In genomic region chr4:99377341-99377740, GRCh38 we compare ENCODE assay signal across 12 cellular contexts. TPM values are rescaled to one million over a fixed set of nuclear protein-coding genes. Genes with fewer than 3 reads are reported as not detected.
DNase-seq lines count a peak whose midpoint lies in the region; ATAC-seq, FAIRE-seq and TF ChIP-seq lines count a peak whose summit lies in the region.
"Not testable (repeated sequence)": the region's sequence is repeated elsewhere in the genome, so short reads cannot be mapped to it uniquely, and the experiment has no call there.
"Had no signal": no experiment of that assay in that cellular context is flagged by ENCODE, and none has a peak within 500 bp of the region (broad histone marks: within the 10 kb centered on the region; RNA-seq: fewer than 3 reads in every experiment).

No MANE protein-coding gene starts in this region.

- in situ Hi-C loops in GM12878 (cut with MboI); HepG2 (cut with HindIII; ENCODE audit: extremely low pct_ligation_motif_present, low pct_unique_long_range_greater_than_20kb): not testable (repeated sequence)

- H3K79me2 ChIP-seq in GM12878 (ENCODE audit: control insufficient read depth, insufficient read depth, low read length); HepG2 (ENCODE audit: insufficient read depth, low read length): not testable (repeated sequence)

- 26% methylated on average over 4 of the region's 6 CpGs for WGBS in GM12878 (ENCODE audit: insufficient coverage, insufficient replicate concordance, low lambda C conversion rate, missing lambda C conversion rate)
- 22% methylated on average over 6 of the region's 6 CpGs for WGBS in HepG2 (ENCODE audit: low lambda C conversion rate)

- TF ChIP-seq CTCF in LNCaP clone FGC (IDR thresholded peaks at IDR 0.05; ENCODE audit: control insufficient read depth, extremely low read depth, insufficient read depth) (peak; percentile 41), GM12878 (IDR thresholded peaks at IDR 0.05 in 2 of 3, conservative IDR thresholded peaks at IDR 0.05 in 1 of 3; ENCODE audit: control insufficient read depth in 2 of 3, extremely low read depth in 1 of 3, insufficient read depth in 1 of 3, low read depth in 3 of 3, low read length in 3 of 3) (peak; percentile 12 to 25 (median 17); a peak in 3 of 6 replicates), HepG2 (CRISPR knock-in tag; IDR thresholded peaks at IDR 0.05) (peak; percentile 63)

- not testable (repeated sequence) for H2AFZ ChIP-seq in GM12878 (ENCODE audit: control insufficient read depth, low read depth, low read length); HepG2 (ENCODE audit: low read length)

- H3K4me3 ChIP-seq in LNCaP clone FGC (ENCODE audit: low read depth, low read length); GM12878; HepG2 (replicated peaks in 1 of 3; ENCODE audit: insufficient read depth in 1 of 3, low read depth in 2 of 3, low read length in 3 of 3): not testable (repeated sequence)

- CTCF ChIA-PET in GM12878 (lab: Yijun Ruan, JAX) (interaction anchor here (2.0 to 7.1 kb wide), 2 partner anchors 27 to 34 kb away, joined by 7 to 60 read pairs; no protein-coding TSS in a partner anchor), HepG2 (lab: Yijun Ruan, JAX; ENCODE audit: low intra/inter-chr PET ratio, low total read pairs) (interaction anchor here (1.6 to 2.2 kb wide), 2 partner anchors 28 to 259 kb away, joined by 3 to 7 read pairs; no protein-coding TSS in a partner anchor)

- not testable (repeated sequence) for H3K9me3 ChIP-seq in GM12878 (replicated peaks; ENCODE audit: control insufficient read depth, insufficient read depth, low read length)
- peaks cover 19% of the 10 kb centered on the region for H3K9me3 ChIP-seq in HepG2 (ENCODE audit: low read length)

- peak; percentile 46 for DNase-seq in DMS53 (lab: John Stamatoyannopoulos, UW)
- DNase-seq in LNCaP clone FGC (ENCODE audit: low read depth); GM12878 (ENCODE audit: low read depth, low spot score): not testable (repeated sequence)
- DNase-seq in RPMI8226, result peak; percentile 12
- DNase-seq in fibroblast of peridontal ligament (ENCODE audit: extremely low read depth), result peak; percentile 79
- peak; percentile 43 for DNase-seq in HepG2 (ENCODE audit: low spot score)

- not testable (repeated sequence) for H3K4me2 ChIP-seq in GM12878 (ENCODE audit: control insufficient read depth, insufficient read depth)
- peak overlapping the region; percentile 39; the same call in 1 of the 2 replicates for H3K4me2 ChIP-seq in HepG2 (ENCODE audit: low read depth, low read length)

- not testable (repeated sequence) for H3K27me3 ChIP-seq in GM12878 (replicated peaks in 1 of 2; ENCODE audit: control insufficient read depth in 2 of 2, insufficient read depth in 2 of 2, low read length in 1 of 2); HepG2 (ENCODE audit: control insufficient read depth in 1 of 2, insufficient read depth in 2 of 2, low read length in 2 of 2)

- TF ChIP-seq POLR2A in GM12878 (IDR thresholded peaks at IDR 0.05; ENCODE audit: low read depth, low read length); HepG2 (IDR thresholded peaks at IDR 0.05; ENCODE audit: insufficient read depth in 1 of 2, low read depth in 2 of 2, low read length in 2 of 2): not testable (repeated sequence)

- BruUV-seq in GM12878 (replicated peaks; lab: Mats Ljungman, UMichigan); HepG2 (replicated peaks; lab: Mats Ljungman, UMichigan): not testable (repeated sequence)

- ATAC-seq in GM21786 (IDR thresholded peaks at IDR 0.05; ENCODE audit: unreplicated experiment) (peak; percentile 63), GM12878 (peak; percentile 64; the same call in 2 of the 3 replicates), HepG2 (peak; percentile 69)

- SMC1A ChIA-PET in GM12878 (lab: Charles Lee; ENCODE audit: uncharacterized antibody, unreplicated experiment), result interaction anchor here (3.7 kb wide), 1 partner anchor 27 kb away, joined by 30 read pairs; no protein-coding TSS in a partner anchor

- H3K9ac ChIP-seq in GM12878 (ENCODE audit: control insufficient read depth, insufficient read depth, low read length), result not testable (repeated sequence)
- 0 out of 2 replicates have a peak overlapping the region, but pooled peaks have one; percentile 15 for H3K9ac ChIP-seq in HepG2 (ENCODE audit: insufficient read depth, low read depth, low read length)

- TF ChIP-seq EP300 in GM12878 (IDR thresholded peaks at IDR 0.05; ENCODE audit: borderline replicate concordance in 1 of 2, control insufficient read depth in 1 of 2, low read depth in 2 of 2, low read length in 2 of 2); HepG2 (IDR thresholded peaks at IDR 0.05; ENCODE audit: low read depth in 2 of 2, low read length in 2 of 2); HepG2 (CRISPR knock-in tag; IDR thresholded peaks at IDR 0.05; ENCODE audit: borderline replicate concordance): not testable (repeated sequence)

- H3K4me1 ChIP-seq in GM12878 (ENCODE audit: control insufficient read depth, insufficient read depth, low read length); HepG2 (ENCODE audit: insufficient read depth, low read length): not testable (repeated sequence)

- H3K27ac ChIP-seq in GM12878 (ENCODE audit: control insufficient read depth, insufficient read depth); HepG2 (ENCODE audit: extremely low read length, insufficient read depth, low read length): not testable (repeated sequence)

- POLR2A ChIA-PET in GM12878 (lab: Charles Lee), result not testable (repeated sequence)
- POLR2A ChIA-PET in HepG2 (lab: Yijun Ruan, JAX), result interaction anchor here (1.8 kb wide), 1 partner anchor 26 kb away, joined by 7 read pairs; no protein-coding TSS in a partner anchor

- FAIRE-seq in GM12878 (lab: Jason Lieb, UNC), result not testable (repeated sequence)
- FAIRE-seq in HepG2 (lab: Jason Lieb, UNC), result peak; percentile 49

- peak; percentile 17; the same call in 1 of the 2 replicates for TF ChIP-seq RAD21 in GM12878 (IDR thresholded peaks at IDR 0.05; ENCODE audit: insufficient read depth, low read depth, low read length)
- TF ChIP-seq RAD21 in HepG2 (CRISPR knock-in tag; IDR thresholded peaks at IDR 0.05), result not testable (repeated sequence)

- RAD21 ChIA-PET in GM12878 (lab: Charles Lee; ENCODE audit: unreplicated experiment), result interaction anchor here (0.7 to 1.4 kb wide), 2 partner anchors 27 to 705 kb away, joined by 3 to 7 read pairs; no protein-coding TSS in a partner anchor

- H4K20me1 ChIP-seq in GM12878 (ENCODE audit: control insufficient read depth, insufficient read depth); HepG2 (ENCODE audit: insufficient read depth, low read length): not testable (repeated sequence)

- H3K36me3 ChIP-seq in GM12878 (ENCODE audit: control insufficient read depth in 2 of 2, insufficient read depth in 2 of 2, low read length in 1 of 2); HepG2 (replicated peaks in 1 of 2; ENCODE audit: control insufficient read depth in 1 of 2, insufficient read depth in 2 of 2, low read length in 2 of 2): not testable (repeated sequence)

- intact Hi-C loops in GM12878 (cut with micrococcal nuclease; ENCODE audit: unreplicated experiment), result not testable (repeated sequence)
- intact Hi-C loops in HepG2 (cut with micrococcal nuclease; ENCODE audit: unreplicated experiment), result loop anchor here (2.0 kb wide), 1 partner anchor 27 kb away; no protein-coding TSS in a partner anchor

RNA-seq across cellular contexts. Expression of gene ADH1C, which starts 24.8 kb away (rescaled TPM):
- total RNA-seq in GM12878 (2013; cell fraction: nucleolus; rRNA removed), result not detected in 2 replicates
- total RNA-seq in GM12878 (2014; rRNA removed), result 1.1 TPM in 1 of 2 replicates, not detected in the other
- not detected in 2 replicates for total RNA-seq in GM12878 (2014; rRNA removed; fragmentation: Illumina TruSeq; extraction: Trizol)
- 0.24 and 0.54 TPM in 2 replicates for total RNA-seq in GM12878 (2021)
- polyA plus RNA-seq in GM12878 (2011; ENCODE audit: low read depth), result not detected
- polyA plus RNA-seq in GM12878 (2011; rRNA removed), result 0.08 and 0.20 TPM in 2 replicates
- 0.10 and 0.13 TPM in 2 replicates for polyA plus RNA-seq in GM12878 (2011; cell fraction: cytosol; rRNA removed)
- polyA plus RNA-seq in GM12878 (2011; cell fraction: nucleus; rRNA removed), result 0.24 and 0.35 TPM in 2 replicates
- not detected in 2 replicates for polyA plus RNA-seq in GM12878 (2012)
- polyA plus RNA-seq in GM12878 (2014; fragmentation: Illumina TruSeq; extraction: Trizol), result 0.06 and 0.33 TPM in 2 replicates
- under 1 TPM in 1 of 2 experiments, not detected in 1; 0.04 TPM for polyA plus RNA-seq in GM12878 (2014; fragmentation: Nextera tagmentation; extraction: Ambion mirVana)
- polyA plus RNA-seq in GM12878 (2014; rRNA removed), result 0.10 TPM in 1 of 2 replicates, not detected in the other
- polyA plus RNA-seq in GM12878 (2016; fragmentation: Nextera tagmentation; extraction: Ambion mirVana), result under 1 TPM in 1 of 2 experiments, not detected in 1; 0.23 TPM
- 0.15 TPM in 1 of 2 replicates, not detected in the other for polyA minus RNA-seq in GM12878 (2011; rRNA and poly(A)+ RNA removed)
- polyA minus RNA-seq in GM12878 (2011; cell fraction: cytosol; rRNA and poly(A)+ RNA removed), result not detected in 2 replicates
- not detected in 2 replicates for polyA minus RNA-seq in GM12878 (2011; cell fraction: nucleus; rRNA and poly(A)+ RNA removed)
- total RNA-seq in HepG2 (2016; rRNA removed; fragmentation: Illumina TruSeq; extraction: Trizol), result not detected in 2 replicates
- not detected in 2 replicates for total RNA-seq in HepG2 (2016; cell fraction: cytosol; rRNA removed; fragmentation: Illumina TruSeq; extraction: Trizol; ENCODE audit: low read depth)
- not detected in 2 replicates for total RNA-seq in HepG2 (2016; cell fraction: insoluble cytoplasmic fraction; rRNA removed; fragmentation: Illumina TruSeq; extraction: Trizol)
- total RNA-seq in HepG2 (2016; cell fraction: membrane; rRNA removed; fragmentation: Illumina TruSeq; extraction: Trizol), result not detected in 2 replicates
- not detected in 2 replicates for total RNA-seq in HepG2 (2016; cell fraction: nucleus; rRNA removed; fragmentation: Illumina TruSeq; extraction: Trizol)
- not detected in 2 replicates for polyA plus RNA-seq in HepG2 (2011; rRNA removed)
- not detected in 2 replicates for polyA plus RNA-seq in HepG2 (2011; cell fraction: cytosol; rRNA removed)
- 0.21 TPM in 1 of 2 replicates, not detected in the other for polyA plus RNA-seq in HepG2 (2011; cell fraction: nucleus; rRNA removed)
- polyA plus RNA-seq in HepG2 (2012), result 0.11 TPM in 2 replicates
- polyA plus RNA-seq in HepG2 (2016; cell fraction: cytosol; fragmentation: Illumina TruSeq; extraction: Trizol; ENCODE audit: low read depth), result not detected in 2 replicates
- not detected in 2 replicates for polyA plus RNA-seq in HepG2 (2016; cell fraction: insoluble cytoplasmic fraction; fragmentation: Illumina TruSeq; extraction: Trizol; ENCODE audit: low read depth)
- polyA plus RNA-seq in HepG2 (2016; cell fraction: membrane; fragmentation: Illumina TruSeq; extraction: Trizol; ENCODE audit: low read depth), result not detected in 2 replicates
- not detected in 2 replicates for polyA plus RNA-seq in HepG2 (2016; cell fraction: nucleus; fragmentation: Illumina TruSeq; extraction: Trizol; ENCODE audit: insufficient read depth, low read depth)
- not detected in 2 replicates for polyA minus RNA-seq in HepG2 (2011; rRNA and poly(A)+ RNA removed; ENCODE audit: low replicate concordance)
- polyA minus RNA-seq in HepG2 (2011; cell fraction: cytosol; rRNA and poly(A)+ RNA removed), result not detected in 2 replicates
- not detected in 2 replicates for polyA minus RNA-seq in HepG2 (2011; cell fraction: nucleus; rRNA and poly(A)+ RNA removed)
- total RNA-seq: activated naive CD8-positive, alpha-beta T cell treated with anti-CD3 and anti-CD28 coated beads for 36 hours; naive thymus-derived CD8-positive, alpha-beta T cell; SJSA1 had no signal
- polyA plus RNA-seq: naive thymus-derived CD8-positive, alpha-beta T cell had no signal

RNA-seq across cellular contexts. Expression of gene ADH1B, which starts 56.1 kb away (rescaled TPM):
- not detected in 2 replicates for total RNA-seq in GM12878 (2013; cell fraction: nucleolus; rRNA removed)
- not detected in 2 replicates for total RNA-seq in GM12878 (2014; rRNA removed)
- total RNA-seq in GM12878 (2014; rRNA removed; fragmentation: Illumina TruSeq; extraction: Trizol), result not detected in 2 replicates
- 1.3 TPM in 2 replicates for total RNA-seq in GM12878 (2021)
- not detected for polyA plus RNA-seq in GM12878 (2011; ENCODE audit: low read depth)
- not detected in 2 replicates for polyA plus RNA-seq in GM12878 (2011; rRNA removed)
- polyA plus RNA-seq in GM12878 (2011; cell fraction: cytosol; rRNA removed), result not detected in 2 replicates
- polyA plus RNA-seq in GM12878 (2011; cell fraction: nucleus; rRNA removed), result not detected in 2 replicates
- polyA plus RNA-seq in GM12878 (2012), result not detected in 2 replicates
- polyA plus RNA-seq in GM12878 (2014; fragmentation: Illumina TruSeq; extraction: Trizol), result not detected in 2 replicates
- not detected for polyA plus RNA-seq in GM12878 (2014; fragmentation: Nextera tagmentation; extraction: Ambion mirVana)
- polyA plus RNA-seq in GM12878 (2014; rRNA removed), result not detected in 2 replicates
- not detected for polyA plus RNA-seq in GM12878 (2016; fragmentation: Nextera tagmentation; extraction: Ambion mirVana)
- not detected in 2 replicates for polyA minus RNA-seq in GM12878 (2011; rRNA and poly(A)+ RNA removed)
- polyA minus RNA-seq in GM12878 (2011; cell fraction: cytosol; rRNA and poly(A)+ RNA removed), result not detected in 2 replicates
- not detected in 2 replicates for polyA minus RNA-seq in GM12878 (2011; cell fraction: nucleus; rRNA and poly(A)+ RNA removed)
- total RNA-seq in HepG2 (2016; rRNA removed; fragmentation: Illumina TruSeq; extraction: Trizol), result 0.40 and 1.2 TPM in 2 replicates
- total RNA-seq in HepG2 (2016; cell fraction: cytosol; rRNA removed; fragmentation: Illumina TruSeq; extraction: Trizol; ENCODE audit: low read depth), result not detected in 2 replicates
- total RNA-seq in HepG2 (2016; cell fraction: insoluble cytoplasmic fraction; rRNA removed; fragmentation: Illumina TruSeq; extraction: Trizol), result 0.69 and 1.5 TPM in 2 replicates
- total RNA-seq in HepG2 (2016; cell fraction: membrane; rRNA removed; fragmentation: Illumina TruSeq; extraction: Trizol), result 0.31 TPM in 1 of 2 replicates, not detected in the other
- total RNA-seq in HepG2 (2016; cell fraction: nucleus; rRNA removed; fragmentation: Illumina TruSeq; extraction: Trizol), result 0.31 and 0.37 TPM in 2 replicates
- polyA plus RNA-seq in HepG2 (2011; rRNA removed), result 0.05 TPM in 1 of 2 replicates, not detected in the other
- polyA plus RNA-seq in HepG2 (2011; cell fraction: cytosol; rRNA removed), result 0.03 TPM in 1 of 2 replicates, not detected in the other
- polyA plus RNA-seq in HepG2 (2011; cell fraction: nucleus; rRNA removed), result not detected in 2 replicates
- not detected in 2 replicates for polyA plus RNA-seq in HepG2 (2012)
- 0.06 and 0.07 TPM in 2 replicates for polyA plus RNA-seq in HepG2 (2016; cell fraction: cytosol; fragmentation: Illumina TruSeq; extraction: Trizol; ENCODE audit: low read depth)
- 0.38 and 0.71 TPM in 2 replicates for polyA plus RNA-seq in HepG2 (2016; cell fraction: insoluble cytoplasmic fraction; fragmentation: Illumina TruSeq; extraction: Trizol; ENCODE audit: low read depth)
- polyA plus RNA-seq in HepG2 (2016; cell fraction: membrane; fragmentation: Illumina TruSeq; extraction: Trizol; ENCODE audit: low read depth), result 0.08 TPM in 1 of 2 replicates, not detected in the other
- 0.35 and 0.72 TPM in 2 replicates for polyA plus RNA-seq in HepG2 (2016; cell fraction: nucleus; fragmentation: Illumina TruSeq; extraction: Trizol; ENCODE audit: insufficient read depth, low read depth)
- not detected in 2 replicates for polyA minus RNA-seq in HepG2 (2011; rRNA and poly(A)+ RNA removed; ENCODE audit: low replicate concordance)
- not detected in 2 replicates for polyA minus RNA-seq in HepG2 (2011; cell fraction: cytosol; rRNA and poly(A)+ RNA removed)
- not detected in 2 replicates for polyA minus RNA-seq in HepG2 (2011; cell fraction: nucleus; rRNA and poly(A)+ RNA removed)
- total RNA-seq: activated naive CD8-positive, alpha-beta T cell treated with anti-CD3 and anti-CD28 coated beads for 36 hours; naive thymus-derived CD8-positive, alpha-beta T cell; SJSA1 had no signal
- polyA plus RNA-seq: naive thymus-derived CD8-positive, alpha-beta T cell had no signal

RNA-seq across cellular contexts. Expression of gene ADH7, which starts 57.8 kb away (rescaled TPM):
- not detected in 2 replicates for total RNA-seq in GM12878 (2013; cell fraction: nucleolus; rRNA removed)
- total RNA-seq in GM12878 (2014; rRNA removed), result not detected in 2 replicates
- total RNA-seq in GM12878 (2014; rRNA removed; fragmentation: Illumina TruSeq; extraction: Trizol), result not detected in 2 replicates
- total RNA-seq in GM12878 (2021), result not detected in 2 replicates
- not detected for polyA plus RNA-seq in GM12878 (2011; ENCODE audit: low read depth)
- polyA plus RNA-seq in GM12878 (2011; rRNA removed), result not detected in 2 replicates
- not detected in 2 replicates for polyA plus RNA-seq in GM12878 (2011; cell fraction: cytosol; rRNA removed)
- not detected in 2 replicates for polyA plus RNA-seq in GM12878 (2011; cell fraction: nucleus; rRNA removed)
- not detected in 2 replicates for polyA plus RNA-seq in GM12878 (2012)
- polyA plus RNA-seq in GM12878 (2014; fragmentation: Illumina TruSeq; extraction: Trizol), result not detected in 2 replicates
- polyA plus RNA-seq in GM12878 (2014; fragmentation: Nextera tagmentation; extraction: Ambion mirVana), result not detected
- polyA plus RNA-seq in GM12878 (2014; rRNA removed), result not detected in 2 replicates
- not detected for polyA plus RNA-seq in GM12878 (2016; fragmentation: Nextera tagmentation; extraction: Ambion mirVana)
- not detected in 2 replicates for polyA minus RNA-seq in GM12878 (2011; rRNA and poly(A)+ RNA removed)
- polyA minus RNA-seq in GM12878 (2011; cell fraction: cytosol; rRNA and poly(A)+ RNA removed), result not detected in 2 replicates
- polyA minus RNA-seq in GM12878 (2011; cell fraction: nucleus; rRNA and poly(A)+ RNA removed), result not detected in 2 replicates
- total RNA-seq in HepG2 (2016; rRNA removed; fragmentation: Illumina TruSeq; extraction: Trizol), result not detected in 2 replicates
- not detected in 2 replicates for total RNA-seq in HepG2 (2016; cell fraction: cytosol; rRNA removed; fragmentation: Illumina TruSeq; extraction: Trizol; ENCODE audit: low read depth)
- total RNA-seq in HepG2 (2016; cell fraction: insoluble cytoplasmic fraction; rRNA removed; fragmentation: Illumina TruSeq; extraction: Trizol), result not detected in 2 replicates
- not detected in 2 replicates for total RNA-seq in HepG2 (2016; cell fraction: membrane; rRNA removed; fragmentation: Illumina TruSeq; extraction: Trizol)
- total RNA-seq in HepG2 (2016; cell fraction: nucleus; rRNA removed; fragmentation: Illumina TruSeq; extraction: Trizol), result not detected in 2 replicates
- not detected in 2 replicates for polyA plus RNA-seq in HepG2 (2011; rRNA removed)
- polyA plus RNA-seq in HepG2 (2011; cell fraction: cytosol; rRNA removed), result not detected in 2 replicates
- not detected in 2 replicates for polyA plus RNA-seq in HepG2 (2011; cell fraction: nucleus; rRNA removed)
- not detected in 2 replicates for polyA plus RNA-seq in HepG2 (2012)
- polyA plus RNA-seq in HepG2 (2016; cell fraction: cytosol; fragmentation: Illumina TruSeq; extraction: Trizol; ENCODE audit: low read depth), result not detected in 2 replicates
- not detected in 2 replicates for polyA plus RNA-seq in HepG2 (2016; cell fraction: insoluble cytoplasmic fraction; fragmentation: Illumina TruSeq; extraction: Trizol; ENCODE audit: low read depth)
- polyA plus RNA-seq in HepG2 (2016; cell fraction: membrane; fragmentation: Illumina TruSeq; extraction: Trizol; ENCODE audit: low read depth), result not detected in 2 replicates
- polyA plus RNA-seq in HepG2 (2016; cell fraction: nucleus; fragmentation: Illumina TruSeq; extraction: Trizol; ENCODE audit: insufficient read depth, low read depth), result not detected in 2 replicates
- polyA minus RNA-seq in HepG2 (2011; rRNA and poly(A)+ RNA removed; ENCODE audit: low replicate concordance), result not detected in 2 replicates
- not detected in 2 replicates for polyA minus RNA-seq in HepG2 (2011; cell fraction: cytosol; rRNA and poly(A)+ RNA removed)
- polyA minus RNA-seq in HepG2 (2011; cell fraction: nucleus; rRNA and poly(A)+ RNA removed), result not detected in 2 replicates
- total RNA-seq: activated naive CD8-positive, alpha-beta T cell treated with anti-CD3 and anti-CD28 coated beads for 36 hours; cerebellum; naive thymus-derived CD8-positive, alpha-beta T cell; SJSA1; subcutaneous adipose tissue had no signal
- polyA plus RNA-seq: naive thymus-derived CD8-positive, alpha-beta T cell had no signal
